Comparison of ENCODE assay signal across 18 cellular contexts in the genomic region with DNA sequence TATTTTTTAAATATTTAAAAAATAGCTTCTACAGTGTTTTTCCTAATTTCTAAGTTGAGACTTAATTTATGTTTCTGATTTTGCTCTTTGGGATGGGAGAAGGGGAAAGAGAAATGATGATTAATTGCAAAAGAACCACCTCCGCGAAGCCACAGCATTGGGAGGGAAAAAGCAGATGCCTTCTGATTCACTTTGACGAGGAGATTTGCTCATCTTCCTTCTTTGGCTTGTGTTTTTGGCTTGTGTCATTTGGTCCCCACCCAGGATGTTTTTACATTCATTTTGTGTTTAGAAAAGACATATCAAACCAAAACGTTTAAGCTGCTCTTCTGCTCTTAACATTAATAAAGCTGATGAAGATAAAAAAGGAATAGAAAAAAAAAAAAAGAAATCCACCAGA.
DNase-seq lines count a peak whose midpoint lies in the region; ATAC-seq and TF ChIP-seq lines count a peak whose summit lies in the region.
"Had no signal": no experiment of that assay in that cellular context is flagged by ENCODE, and none has a peak within 500 bp of the region (broad histone marks: within the 10 kb centered on the region; RNA-seq: fewer than 3 reads in every experiment).

No MANE protein-coding gene starts in this region.

- H3F3A ChIP-seq in GM23248 (ENCODE audit: insufficient read depth), result peaks cover 18% of the 10 kb centered on the region

- peak overlapping the region; percentile 71 for H3K27ac ChIP-seq in GM23248
- H3K27ac ChIP-seq in suprapubic skin, result peak overlapping the region; percentile 29
- H3K27ac ChIP-seq: BLaER1, C4-2B had no signal

- TF ChIP-seq CTCF in fibroblast of villous mesenchyme (IDR thresholded peaks at IDR 0.05; ENCODE audit: insufficient read depth, low read depth, low read length) (no peak), suprapubic skin (IDR thresholded peaks at IDR 0.05) (no peak)

- H2AFZ ChIP-seq in GM23248, result peak overlapping the region; percentile 21; the same call in 1 of the 2 replicates
- H2AFZ ChIP-seq: GM23338 had no signal

- no peak for TF ChIP-seq EP300 in suprapubic skin (IDR thresholded peaks at IDR 0.05)

- H3K36me3 ChIP-seq in GM23248 (ENCODE audit: low read depth) (no peaks in the 10 kb centered on the region), adipocyte (ENCODE audit: control insufficient read depth, insufficient read depth, low read length, severe bottlenecking) (no peaks in the 10 kb centered on the region), suprapubic skin (no peaks in the 10 kb centered on the region)
- H3K36me3 ChIP-seq: BLaER1 had no signal

- no peak for TF ChIP-seq POLR2A in suprapubic skin (IDR thresholded peaks at IDR 0.05)

- no peaks in the 10 kb centered on the region for H3K9me2 ChIP-seq in GM23248 (ENCODE audit: insufficient read depth)

- H3K4me3 ChIP-seq in GM23248, result no peak overlapping the region
- H3K4me3 ChIP-seq in adipocyte (ENCODE audit: low read length), result no peak overlapping the region
- H3K4me3 ChIP-seq in fibroblast of villous mesenchyme (ENCODE audit: low read depth, low read length), result no peak overlapping the region
- H3K4me3 ChIP-seq in suprapubic skin, result no peak overlapping the region
- H3K4me3 ChIP-seq: BLaER1, GM23338 had no signal

- H3K27me3 ChIP-seq in GM23248 (replicated peaks; ENCODE audit: insufficient read depth) (no peaks in the 10 kb centered on the region), adipocyte (replicated peaks; ENCODE audit: control insufficient read depth, insufficient read depth, low read length) (no peaks in the 10 kb centered on the region), suprapubic skin (no peaks in the 10 kb centered on the region)
- H3K27me3 ChIP-seq: BLaER1 had no signal

- H3K9me3 ChIP-seq in GM23248 (ENCODE audit: low read depth) (no peaks in the 10 kb centered on the region), adipocyte (ENCODE audit: control insufficient read depth, low read length) (peaks cover 5% of the 10 kb centered on the region), suprapubic skin (no peaks in the 10 kb centered on the region)
- H3K9me3 ChIP-seq: BLaER1, Caco-2 had no signal

- H4K20me1 ChIP-seq in GM23248 (ENCODE audit: insufficient read depth), result no peaks in the 10 kb centered on the region
- H4K20me1 ChIP-seq: BLaER1 had no signal

- H3K4me1 ChIP-seq in GM23248 (ENCODE audit: insufficient read depth) (peaks cover 22% of the 10 kb centered on the region), adipocyte (ENCODE audit: control insufficient read depth, insufficient read depth, low read length) (no peaks in the 10 kb centered on the region), suprapubic skin (no peaks in the 10 kb centered on the region)
- H3K4me1 ChIP-seq: BLaER1, Caco-2 had no signal

- H3K9ac ChIP-seq in GM23248 (no peak overlapping the region; the same call in 1 of the 2 replicates), adipocyte (ENCODE audit: low read length) (peak overlapping the region; percentile 3)
- H3K9ac ChIP-seq: BLaER1 had no signal

- no peak for ATAC-seq in GM18511 (IDR thresholded peaks at IDR 0.05; ENCODE audit: unreplicated experiment)
- ATAC-seq: CD8-positive, alpha-beta T cell; GM23338; HCT116 had no signal

- in situ Hi-C loops in GM23248 (cut with MboI), result no loop called here

- H3K79me2 ChIP-seq in GM23248 (ENCODE audit: insufficient read depth), result no peaks in the 10 kb centered on the region

- 2 to 6% methylated on average over 4 of the region's 4 CpGs for WGBS in GM23248 (ENCODE audit: low coverage in 1 of 2, low lambda C conversion rate in 2 of 2, missing lambda C conversion rate in 2 of 2), 2 experiments
- 79% methylated on average over 4 of the region's 4 CpGs for WGBS in suprapubic skin

- DNase-seq in GM23248 (peak; percentile 74), adipocyte (ENCODE audit: low read depth) (no peak), fibroblast of villous mesenchyme (ENCODE audit: low read depth) (peak; percentile 57), suprapubic skin (ENCODE audit: low spot score in 2 of 2) (no peak), activated gamma-delta T cell (lab: John Stamatoyannopoulos, UW) (no peak)
- DNase-seq in stimulated activated CD4-positive, alpha-beta T cell treated with anti-CD3 and anti-CD28 coated beads, Interleukin-4, amount 100 ng/mL, for 4 hours, result no peak
- DNase-seq: 8988T; Caco-2; CD4-positive, CD25-positive, alpha-beta regulatory T cell; CD8-positive, alpha-beta T cell; DMS153; DND-41; H9 had no signal

- H3K4me2 ChIP-seq in GM23248 (ENCODE audit: unreplicated experiment), result peak overlapping the region; percentile 7
- H3K4me2 ChIP-seq: BLaER1, GM23338 had no signal

Comparison
In these comparisons a context has a peak if more than half of its experiments do, and no peak if none do; other contexts are left out.
1. DNase-seq: peak in GM23248 (single experiment) and fibroblast of villous mesenchyme (single experiment); none in adipocyte (single experiment), suprapubic skin (0 of 2), stimulated activated CD4-positive, alpha-beta T cell treated with anti-CD3 and anti-CD28 coated beads, Interleukin-4, amount 100 ng/mL, for 4 hours (0 of 2) and activated gamma-delta T cell (single experiment).